In genomic region chr17:76354747-76355310, GRCh38 we compare ENCODE assay signal across 1 cellular context.
TF ChIP-seq lines count a peak whose summit lies in the region.

No MANE protein-coding gene starts in this region.

TF ChIP-seq in SK-N-SH, 30 proteins besides CTCF, POLR2A, EP300 and RAD21 (continued from another document):
- TF ChIP-seq, protein P1, sequence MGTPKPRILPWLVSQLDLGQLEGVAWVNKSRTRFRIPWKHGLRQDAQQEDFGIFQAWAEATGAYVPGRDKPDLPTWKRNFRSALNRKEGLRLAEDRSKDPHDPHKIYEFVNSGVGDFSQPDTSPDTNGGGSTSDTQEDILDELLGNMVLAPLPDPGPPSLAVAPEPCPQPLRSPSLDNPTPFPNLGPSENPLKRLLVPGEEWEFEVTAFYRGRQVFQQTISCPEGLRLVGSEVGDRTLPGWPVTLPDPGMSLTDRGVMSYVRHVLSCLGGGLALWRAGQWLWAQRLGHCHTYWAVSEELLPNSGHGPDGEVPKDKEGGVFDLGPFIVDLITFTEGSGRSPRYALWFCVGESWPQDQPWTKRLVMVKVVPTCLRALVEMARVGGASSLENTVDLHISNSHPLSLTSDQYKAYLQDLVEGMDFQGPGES (IDR thresholded peaks at IDR 0.05; ENCODE audit: low read depth, low read length) = no peak
- TF ChIP-seq TEAD4 (IDR thresholded peaks at IDR 0.05; ENCODE audit: borderline replicate concordance, insufficient read depth) = no peak
- TF ChIP-seq, protein P2, sequence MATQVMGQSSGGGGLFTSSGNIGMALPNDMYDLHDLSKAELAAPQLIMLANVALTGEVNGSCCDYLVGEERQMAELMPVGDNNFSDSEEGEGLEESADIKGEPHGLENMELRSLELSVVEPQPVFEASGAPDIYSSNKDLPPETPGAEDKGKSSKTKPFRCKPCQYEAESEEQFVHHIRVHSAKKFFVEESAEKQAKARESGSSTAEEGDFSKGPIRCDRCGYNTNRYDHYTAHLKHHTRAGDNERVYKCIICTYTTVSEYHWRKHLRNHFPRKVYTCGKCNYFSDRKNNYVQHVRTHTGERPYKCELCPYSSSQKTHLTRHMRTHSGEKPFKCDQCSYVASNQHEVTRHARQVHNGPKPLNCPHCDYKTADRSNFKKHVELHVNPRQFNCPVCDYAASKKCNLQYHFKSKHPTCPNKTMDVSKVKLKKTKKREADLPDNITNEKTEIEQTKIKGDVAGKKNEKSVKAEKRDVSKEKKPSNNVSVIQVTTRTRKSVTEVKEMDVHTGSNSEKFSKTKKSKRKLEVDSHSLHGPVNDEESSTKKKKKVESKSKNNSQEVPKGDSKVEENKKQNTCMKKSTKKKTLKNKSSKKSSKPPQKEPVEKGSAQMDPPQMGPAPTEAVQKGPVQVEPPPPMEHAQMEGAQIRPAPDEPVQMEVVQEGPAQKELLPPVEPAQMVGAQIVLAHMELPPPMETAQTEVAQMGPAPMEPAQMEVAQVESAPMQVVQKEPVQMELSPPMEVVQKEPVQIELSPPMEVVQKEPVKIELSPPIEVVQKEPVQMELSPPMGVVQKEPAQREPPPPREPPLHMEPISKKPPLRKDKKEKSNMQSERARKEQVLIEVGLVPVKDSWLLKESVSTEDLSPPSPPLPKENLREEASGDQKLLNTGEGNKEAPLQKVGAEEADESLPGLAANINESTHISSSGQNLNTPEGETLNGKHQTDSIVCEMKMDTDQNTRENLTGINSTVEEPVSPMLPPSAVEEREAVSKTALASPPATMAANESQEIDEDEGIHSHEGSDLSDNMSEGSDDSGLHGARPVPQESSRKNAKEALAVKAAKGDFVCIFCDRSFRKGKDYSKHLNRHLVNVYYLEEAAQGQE (IDR thresholded peaks at IDR 0.05; ENCODE audit: low read depth, low read length) = no peak
- TF ChIP-seq MXI1 (IDR thresholded peaks at IDR 0.05; ENCODE audit: low read depth, low read length) = no peak
- no peak for TF ChIP-seq SMC3 (IDR thresholded peaks at IDR 0.05; ENCODE audit: low read depth, low read length)
- no peak for TF ChIP-seq GATA2 (CRISPR knock-in tag; IDR thresholded peaks at IDR 0.05)
- TF ChIP-seq TAF1 (IDR thresholded peaks at IDR 0.05; ENCODE audit: borderline replicate concordance, low read depth, low read length) = no peak
- no peak for TF ChIP-seq RXRA (IDR thresholded peaks at IDR 0.05; ENCODE audit: borderline replicate concordance, low read depth)
- no peak for TF ChIP-seq JUND (IDR thresholded peaks at IDR 0.05)
- no peak for TF ChIP-seq ZBTB33 (IDR thresholded peaks at IDR 0.05; ENCODE audit: borderline replicate concordance, low read depth)
